Comparison of ENCODE assay signal across 1 cellular context in genomic region chr14:58789106-58789505, GRCh38.
TF ChIP-seq lines count a peak whose summit lies in the region.

No MANE protein-coding gene starts in this region.

TF ChIP-seq in GM23338, 12 proteins besides CTCF, POLR2A, EP300 and RAD21 (continued from another document):
- no peak for TF ChIP-seq ZNF462 (CRISPR knock-in tag; IDR thresholded peaks at IDR 0.05)
- no peak for TF ChIP-seq ZNF114 (CRISPR knock-in tag; IDR thresholded peaks at IDR 0.05)
- TF ChIP-seq JUNB (IDR thresholded peaks at IDR 0.05; ENCODE audit: unreplicated experiment) = no peak
- no peak for TF ChIP-seq ZNF331 (CRISPR knock-in tag; IDR thresholded peaks at IDR 0.05; ENCODE audit: low read depth)
TF ChIP-seq in GM23338: peak in this region for 0.
